2 cellular contexts compared by ENCODE assay signal in the genomic region with DNA sequence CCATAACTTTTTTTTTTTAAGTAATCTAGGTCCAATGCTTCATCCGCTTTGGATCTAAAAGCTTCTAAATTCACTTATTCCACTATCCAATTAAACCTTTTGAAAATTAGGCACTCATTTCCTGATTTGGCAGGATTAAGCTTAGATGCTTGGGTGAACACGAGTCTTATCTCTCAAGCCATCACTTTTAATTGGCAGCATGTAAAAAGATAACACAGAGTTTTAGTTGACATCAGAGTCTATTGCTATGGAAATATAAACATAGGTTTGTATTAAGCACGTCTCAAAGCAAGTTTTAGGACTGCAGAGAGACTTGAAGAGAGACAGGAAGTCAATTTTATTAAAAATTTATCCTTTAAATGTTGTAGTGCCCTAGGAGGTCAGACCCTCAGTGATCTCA.
TF ChIP-seq lines count a peak whose summit lies in the region.

No MANE protein-coding gene starts in this region.

TF ChIP-seq in SK-N-SH, 30 proteins besides CTCF, POLR2A, EP300 and RAD21 (continued from another document):
- TF ChIP-seq, protein P1, sequence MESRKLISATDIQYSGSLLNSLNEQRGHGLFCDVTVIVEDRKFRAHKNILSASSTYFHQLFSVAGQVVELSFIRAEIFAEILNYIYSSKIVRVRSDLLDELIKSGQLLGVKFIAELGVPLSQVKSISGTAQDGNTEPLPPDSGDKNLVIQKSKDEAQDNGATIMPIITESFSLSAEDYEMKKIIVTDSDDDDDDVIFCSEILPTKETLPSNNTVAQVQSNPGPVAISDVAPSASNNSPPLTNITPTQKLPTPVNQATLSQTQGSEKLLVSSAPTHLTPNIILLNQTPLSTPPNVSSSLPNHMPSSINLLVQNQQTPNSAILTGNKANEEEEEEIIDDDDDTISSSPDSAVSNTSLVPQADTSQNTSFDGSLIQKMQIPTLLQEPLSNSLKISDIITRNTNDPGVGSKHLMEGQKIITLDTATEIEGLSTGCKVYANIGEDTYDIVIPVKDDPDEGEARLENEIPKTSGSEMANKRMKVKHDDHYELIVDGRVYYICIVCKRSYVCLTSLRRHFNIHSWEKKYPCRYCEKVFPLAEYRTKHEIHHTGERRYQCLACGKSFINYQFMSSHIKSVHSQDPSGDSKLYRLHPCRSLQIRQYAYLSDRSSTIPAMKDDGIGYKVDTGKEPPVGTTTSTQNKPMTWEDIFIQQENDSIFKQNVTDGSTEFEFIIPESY (IDR thresholded peaks at IDR 0.05; ENCODE audit: borderline replicate concordance, low read depth), result no peak
- TF ChIP-seq, protein P2, sequence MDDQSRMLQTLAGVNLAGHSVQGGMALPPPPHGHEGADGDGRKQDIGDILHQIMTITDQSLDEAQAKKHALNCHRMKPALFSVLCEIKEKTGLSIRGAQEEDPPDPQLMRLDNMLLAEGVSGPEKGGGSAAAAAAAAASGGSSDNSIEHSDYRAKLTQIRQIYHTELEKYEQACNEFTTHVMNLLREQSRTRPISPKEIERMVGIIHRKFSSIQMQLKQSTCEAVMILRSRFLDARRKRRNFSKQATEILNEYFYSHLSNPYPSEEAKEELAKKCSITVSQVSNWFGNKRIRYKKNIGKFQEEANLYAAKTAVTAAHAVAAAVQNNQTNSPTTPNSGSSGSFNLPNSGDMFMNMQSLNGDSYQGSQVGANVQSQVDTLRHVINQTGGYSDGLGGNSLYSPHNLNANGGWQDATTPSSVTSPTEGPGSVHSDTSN (IDR thresholded peaks at IDR 0.05), result no peak
- no peak for TF ChIP-seq NFIC (IDR thresholded peaks at IDR 0.05; ENCODE audit: borderline replicate concordance)
- no peak for TF ChIP-seq FOXM1 (IDR thresholded peaks at IDR 0.05; ENCODE audit: low read depth)
- no peak for TF ChIP-seq MEF2A (IDR thresholded peaks at IDR 0.05; ENCODE audit: borderline replicate concordance, low read depth)
- no peak for TF ChIP-seq RXRA (IDR thresholded peaks at IDR 0.05; ENCODE audit: borderline replicate concordance, low read depth)
- TF ChIP-seq EZH2phosphoT487 (IDR thresholded peaks at IDR 0.05; ENCODE audit: borderline replicate concordance, low read depth), result no peak
- TF ChIP-seq TAF1 (IDR thresholded peaks at IDR 0.05; ENCODE audit: borderline replicate concordance, low read depth, low read length), result no peak
- TF ChIP-seq, protein P3, sequence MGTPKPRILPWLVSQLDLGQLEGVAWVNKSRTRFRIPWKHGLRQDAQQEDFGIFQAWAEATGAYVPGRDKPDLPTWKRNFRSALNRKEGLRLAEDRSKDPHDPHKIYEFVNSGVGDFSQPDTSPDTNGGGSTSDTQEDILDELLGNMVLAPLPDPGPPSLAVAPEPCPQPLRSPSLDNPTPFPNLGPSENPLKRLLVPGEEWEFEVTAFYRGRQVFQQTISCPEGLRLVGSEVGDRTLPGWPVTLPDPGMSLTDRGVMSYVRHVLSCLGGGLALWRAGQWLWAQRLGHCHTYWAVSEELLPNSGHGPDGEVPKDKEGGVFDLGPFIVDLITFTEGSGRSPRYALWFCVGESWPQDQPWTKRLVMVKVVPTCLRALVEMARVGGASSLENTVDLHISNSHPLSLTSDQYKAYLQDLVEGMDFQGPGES (IDR thresholded peaks at IDR 0.05; ENCODE audit: low read depth, low read length), result no peak
- no peak for TF ChIP-seq FOSL2 (IDR thresholded peaks at IDR 0.05; ENCODE audit: borderline replicate concordance, low read depth)
- TF ChIP-seq ELF1 (IDR thresholded peaks at IDR 0.05), result no peak

TF ChIP-seq in SK-N-SH treated with all-trans-retinoic acid at 6 μM for 48 hours, 23 proteins besides CTCF, POLR2A, EP300 and RAD21 (continued from another document):
- TF ChIP-seq, protein P4, sequence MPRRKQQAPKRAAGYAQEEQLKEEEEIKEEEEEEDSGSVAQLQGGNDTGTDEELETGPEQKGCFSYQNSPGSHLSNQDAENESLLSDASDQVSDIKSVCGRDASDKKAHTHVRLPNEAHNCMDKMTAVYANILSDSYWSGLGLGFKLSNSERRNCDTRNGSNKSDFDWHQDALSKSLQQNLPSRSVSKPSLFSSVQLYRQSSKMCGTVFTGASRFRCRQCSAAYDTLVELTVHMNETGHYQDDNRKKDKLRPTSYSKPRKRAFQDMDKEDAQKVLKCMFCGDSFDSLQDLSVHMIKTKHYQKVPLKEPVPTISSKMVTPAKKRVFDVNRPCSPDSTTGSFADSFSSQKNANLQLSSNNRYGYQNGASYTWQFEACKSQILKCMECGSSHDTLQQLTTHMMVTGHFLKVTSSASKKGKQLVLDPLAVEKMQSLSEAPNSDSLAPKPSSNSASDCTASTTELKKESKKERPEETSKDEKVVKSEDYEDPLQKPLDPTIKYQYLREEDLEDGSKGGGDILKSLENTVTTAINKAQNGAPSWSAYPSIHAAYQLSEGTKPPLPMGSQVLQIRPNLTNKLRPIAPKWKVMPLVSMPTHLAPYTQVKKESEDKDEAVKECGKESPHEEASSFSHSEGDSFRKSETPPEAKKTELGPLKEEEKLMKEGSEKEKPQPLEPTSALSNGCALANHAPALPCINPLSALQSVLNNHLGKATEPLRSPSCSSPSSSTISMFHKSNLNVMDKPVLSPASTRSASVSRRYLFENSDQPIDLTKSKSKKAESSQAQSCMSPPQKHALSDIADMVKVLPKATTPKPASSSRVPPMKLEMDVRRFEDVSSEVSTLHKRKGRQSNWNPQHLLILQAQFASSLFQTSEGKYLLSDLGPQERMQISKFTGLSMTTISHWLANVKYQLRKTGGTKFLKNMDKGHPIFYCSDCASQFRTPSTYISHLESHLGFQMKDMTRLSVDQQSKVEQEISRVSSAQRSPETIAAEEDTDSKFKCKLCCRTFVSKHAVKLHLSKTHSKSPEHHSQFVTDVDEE (CRISPR knock-in tag; IDR thresholded peaks at IDR 0.05), result no peak
- TF ChIP-seq ZC3H10 (CRISPR knock-in tag; IDR thresholded peaks at IDR 0.05), result no peak
- TF ChIP-seq, protein P5, sequence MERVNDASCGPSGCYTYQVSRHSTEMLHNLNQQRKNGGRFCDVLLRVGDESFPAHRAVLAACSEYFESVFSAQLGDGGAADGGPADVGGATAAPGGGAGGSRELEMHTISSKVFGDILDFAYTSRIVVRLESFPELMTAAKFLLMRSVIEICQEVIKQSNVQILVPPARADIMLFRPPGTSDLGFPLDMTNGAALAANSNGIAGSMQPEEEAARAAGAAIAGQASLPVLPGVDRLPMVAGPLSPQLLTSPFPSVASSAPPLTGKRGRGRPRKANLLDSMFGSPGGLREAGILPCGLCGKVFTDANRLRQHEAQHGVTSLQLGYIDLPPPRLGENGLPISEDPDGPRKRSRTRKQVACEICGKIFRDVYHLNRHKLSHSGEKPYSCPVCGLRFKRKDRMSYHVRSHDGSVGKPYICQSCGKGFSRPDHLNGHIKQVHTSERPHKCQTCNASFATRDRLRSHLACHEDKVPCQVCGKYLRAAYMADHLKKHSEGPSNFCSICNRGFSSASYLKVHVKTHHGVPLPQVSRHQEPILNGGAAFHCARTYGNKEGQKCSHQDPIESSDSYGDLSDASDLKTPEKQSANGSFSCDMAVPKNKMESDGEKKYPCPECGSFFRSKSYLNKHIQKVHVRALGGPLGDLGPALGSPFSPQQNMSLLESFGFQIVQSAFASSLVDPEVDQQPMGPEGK (CRISPR knock-in tag; IDR thresholded peaks at IDR 0.05; ENCODE audit: borderline replicate concordance), result no peak
- no peak for TF ChIP-seq TOX (CRISPR knock-in tag; IDR thresholded peaks at IDR 0.05; ENCODE audit: borderline replicate concordance)
- TF ChIP-seq, protein P6, sequence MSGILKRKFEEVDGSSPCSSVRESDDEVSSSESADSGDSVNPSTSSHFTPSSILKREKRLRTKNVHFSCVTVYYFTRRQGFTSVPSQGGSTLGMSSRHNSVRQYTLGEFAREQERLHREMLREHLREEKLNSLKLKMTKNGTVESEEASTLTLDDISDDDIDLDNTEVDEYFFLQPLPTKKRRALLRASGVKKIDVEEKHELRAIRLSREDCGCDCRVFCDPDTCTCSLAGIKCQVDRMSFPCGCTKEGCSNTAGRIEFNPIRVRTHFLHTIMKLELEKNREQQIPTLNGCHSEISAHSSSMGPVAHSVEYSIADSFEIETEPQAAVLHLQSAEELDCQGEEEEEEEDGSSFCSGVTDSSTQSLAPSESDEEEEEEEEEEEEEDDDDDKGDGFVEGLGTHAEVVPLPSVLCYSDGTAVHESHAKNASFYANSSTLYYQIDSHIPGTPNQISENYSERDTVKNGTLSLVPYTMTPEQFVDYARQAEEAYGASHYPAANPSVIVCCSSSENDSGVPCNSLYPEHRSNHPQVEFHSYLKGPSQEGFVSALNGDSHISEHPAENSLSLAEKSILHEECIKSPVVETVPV (CRISPR knock-in tag; IDR thresholded peaks at IDR 0.05), result no peak
- TF ChIP-seq, protein P7, sequence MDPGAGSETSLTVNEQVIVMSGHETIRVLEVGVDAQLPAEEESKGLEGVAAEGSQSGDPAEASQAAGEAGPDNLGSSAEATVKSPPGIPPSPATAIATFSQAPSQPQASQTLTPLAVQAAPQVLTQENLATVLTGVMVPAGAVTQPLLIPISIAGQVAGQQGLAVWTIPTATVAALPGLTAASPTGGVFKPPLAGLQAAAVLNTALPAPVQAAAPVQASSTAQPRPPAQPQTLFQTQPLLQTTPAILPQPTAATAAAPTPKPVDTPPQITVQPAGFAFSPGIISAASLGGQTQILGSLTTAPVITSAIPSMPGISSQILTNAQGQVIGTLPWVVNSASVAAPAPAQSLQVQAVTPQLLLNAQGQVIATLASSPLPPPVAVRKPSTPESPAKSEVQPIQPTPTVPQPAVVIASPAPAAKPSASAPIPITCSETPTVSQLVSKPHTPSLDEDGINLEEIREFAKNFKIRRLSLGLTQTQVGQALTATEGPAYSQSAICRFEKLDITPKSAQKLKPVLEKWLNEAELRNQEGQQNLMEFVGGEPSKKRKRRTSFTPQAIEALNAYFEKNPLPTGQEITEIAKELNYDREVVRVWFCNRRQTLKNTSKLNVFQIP (CRISPR knock-in tag; IDR thresholded peaks at IDR 0.05; ENCODE audit: borderline replicate concordance, low read depth), result no peak
TF ChIP-seq in SK-N-SH treated with all-trans-retinoic acid at 6 μM for 48 hours: peak in this region for 0.
